ENCODE assay signal across 1 cellular context in the genomic region with DNA sequence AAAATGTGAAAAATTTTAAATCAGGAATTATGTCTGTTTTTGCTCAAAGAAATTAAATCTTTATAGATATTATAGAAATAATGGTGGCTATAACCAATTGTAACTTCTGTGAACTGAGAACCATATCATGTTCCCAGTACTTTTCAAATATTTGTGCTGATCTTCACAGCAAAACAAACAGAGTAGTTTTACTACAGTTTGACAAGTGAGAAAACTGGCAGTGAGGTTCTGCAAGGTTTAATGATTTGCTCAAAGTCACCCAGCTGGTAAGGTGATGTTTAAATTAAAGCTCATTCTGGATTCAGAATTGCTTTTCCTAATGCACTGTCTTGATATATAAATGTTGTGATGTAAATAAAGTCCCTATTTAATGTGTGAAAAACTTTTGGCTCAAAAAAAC.
TF ChIP-seq lines count a peak whose summit lies in the region.

No MANE protein-coding gene starts in this region.

TF ChIP-seq in HepG2, 621 proteins besides CTCF, POLR2A, EP300 and RAD21 (continued from another document):
- TF ChIP-seq ZNF724P (CRISPR knock-in tag; IDR thresholded peaks at IDR 0.05; ENCODE audit: borderline replicate concordance) (no peak), SOX5 (CRISPR knock-in tag; IDR thresholded peaks at IDR 0.05; ENCODE audit: borderline replicate concordance) (0 out of 2 replicates have a peak, but pooled peaks have one; percentile 5)
- TF ChIP-seq, protein P1, sequence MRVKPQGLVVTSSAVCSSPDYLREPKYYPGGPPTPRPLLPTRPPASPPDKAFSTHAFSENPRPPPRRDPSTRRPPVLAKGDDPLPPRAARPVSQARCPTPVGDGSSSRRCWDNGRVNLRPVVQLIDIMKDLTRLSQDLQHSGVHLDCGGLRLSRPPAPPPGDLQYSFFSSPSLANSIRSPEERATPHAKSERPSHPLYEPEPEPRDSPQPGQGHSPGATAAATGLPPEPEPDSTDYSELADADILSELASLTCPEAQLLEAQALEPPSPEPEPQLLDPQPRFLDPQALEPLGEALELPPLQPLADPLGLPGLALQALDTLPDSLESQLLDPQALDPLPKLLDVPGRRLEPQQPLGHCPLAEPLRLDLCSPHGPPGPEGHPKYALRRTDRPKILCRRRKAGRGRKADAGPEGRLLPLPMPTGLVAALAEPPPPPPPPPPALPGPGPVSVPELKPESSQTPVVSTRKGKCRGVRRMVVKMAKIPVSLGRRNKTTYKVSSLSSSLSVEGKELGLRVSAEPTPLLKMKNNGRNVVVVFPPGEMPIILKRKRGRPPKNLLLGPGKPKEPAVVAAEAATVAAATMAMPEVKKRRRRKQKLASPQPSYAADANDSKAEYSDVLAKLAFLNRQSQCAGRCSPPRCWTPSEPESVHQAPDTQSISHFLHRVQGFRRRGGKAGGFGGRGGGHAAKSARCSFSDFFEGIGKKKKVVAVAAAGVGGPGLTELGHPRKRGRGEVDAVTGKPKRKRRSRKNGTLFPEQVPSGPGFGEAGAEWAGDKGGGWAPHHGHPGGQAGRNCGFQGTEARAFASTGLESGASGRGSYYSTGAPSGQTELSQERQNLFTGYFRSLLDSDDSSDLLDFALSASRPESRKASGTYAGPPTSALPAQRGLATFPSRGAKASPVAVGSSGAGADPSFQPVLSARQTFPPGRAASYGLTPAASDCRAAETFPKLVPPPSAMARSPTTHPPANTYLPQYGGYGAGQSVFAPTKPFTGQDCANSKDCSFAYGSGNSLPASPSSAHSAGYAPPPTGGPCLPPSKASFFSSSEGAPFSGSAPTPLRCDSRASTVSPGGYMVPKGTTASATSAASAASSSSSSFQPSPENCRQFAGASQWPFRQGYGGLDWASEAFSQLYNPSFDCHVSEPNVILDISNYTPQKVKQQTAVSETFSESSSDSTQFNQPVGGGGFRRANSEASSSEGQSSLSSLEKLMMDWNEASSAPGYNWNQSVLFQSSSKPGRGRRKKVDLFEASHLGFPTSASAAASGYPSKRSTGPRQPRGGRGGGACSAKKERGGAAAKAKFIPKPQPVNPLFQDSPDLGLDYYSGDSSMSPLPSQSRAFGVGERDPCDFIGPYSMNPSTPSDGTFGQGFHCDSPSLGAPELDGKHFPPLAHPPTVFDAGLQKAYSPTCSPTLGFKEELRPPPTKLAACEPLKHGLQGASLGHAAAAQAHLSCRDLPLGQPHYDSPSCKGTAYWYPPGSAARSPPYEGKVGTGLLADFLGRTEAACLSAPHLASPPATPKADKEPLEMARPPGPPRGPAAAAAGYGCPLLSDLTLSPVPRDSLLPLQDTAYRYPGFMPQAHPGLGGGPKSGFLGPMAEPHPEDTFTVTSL (CRISPR knock-in tag; IDR thresholded peaks at IDR 0.05; ENCODE audit: borderline replicate concordance): peak; percentile 58; the same call in 1 of the 2 replicates
- TF ChIP-seq, protein P2, sequence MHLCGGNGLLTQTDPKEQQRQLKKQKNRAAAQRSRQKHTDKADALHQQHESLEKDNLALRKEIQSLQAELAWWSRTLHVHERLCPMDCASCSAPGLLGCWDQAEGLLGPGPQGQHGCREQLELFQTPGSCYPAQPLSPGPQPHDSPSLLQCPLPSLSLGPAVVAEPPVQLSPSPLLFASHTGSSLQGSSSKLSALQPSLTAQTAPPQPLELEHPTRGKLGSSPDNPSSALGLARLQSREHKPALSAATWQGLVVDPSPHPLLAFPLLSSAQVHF (CRISPR knock-in tag; IDR thresholded peaks at IDR 0.05): no peak
